13 cellular contexts compared by ENCODE assay signal in the genomic region with DNA sequence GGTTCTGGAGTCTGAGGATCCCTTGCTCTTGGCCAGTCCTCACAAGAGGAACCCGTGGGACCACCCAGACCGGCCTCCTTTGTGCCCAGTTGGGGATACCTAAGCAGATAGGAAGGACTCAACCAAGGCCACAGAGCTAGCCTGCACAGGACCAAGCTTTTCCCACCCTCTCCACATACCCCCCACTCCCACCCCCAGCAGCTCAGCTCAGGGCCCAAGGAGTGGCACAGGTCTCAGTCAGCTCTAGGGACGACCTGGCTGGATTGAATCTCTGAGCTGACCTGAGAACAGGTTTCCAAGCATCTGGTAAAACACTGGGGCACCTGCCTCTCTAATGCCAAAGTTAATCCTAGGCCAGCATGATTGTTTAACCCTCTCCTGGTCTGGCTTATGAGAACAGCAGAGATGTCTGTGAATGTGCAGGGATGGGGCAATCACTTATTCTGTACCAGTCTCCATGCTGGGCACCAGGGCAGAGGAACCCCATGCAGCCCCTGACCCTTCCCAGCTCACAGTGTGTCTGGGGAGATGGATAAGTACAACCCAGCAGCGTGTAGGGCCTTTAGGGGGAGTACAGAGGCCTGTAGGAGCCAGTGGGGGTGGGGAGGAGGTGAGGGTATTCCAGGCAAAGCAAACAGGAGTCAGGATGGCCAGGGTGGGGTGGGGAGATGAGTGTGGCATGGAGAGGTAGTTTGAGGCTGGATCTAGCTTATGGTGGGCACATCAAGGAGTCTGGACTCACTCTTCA. TPM values are rescaled to one million over a fixed set of nuclear protein-coding genes. Genes with fewer than 3 reads are reported as not detected.
DNase-seq lines count a peak whose midpoint lies in the region; TF ChIP-seq lines count a peak whose summit lies in the region.
"Had no signal": no experiment of that assay in that cellular context is flagged by ENCODE, and none has a peak within 500 bp of the region (broad histone marks: within the 10 kb centered on the region; RNA-seq: fewer than 3 reads in every experiment).

No MANE protein-coding gene starts in this region.

- no peak for TF ChIP-seq CTCF in hepatocyte (IDR thresholded peaks at IDR 0.05; ENCODE audit: poor library complexity)
- TF ChIP-seq CTCF in right atrium auricular region (IDR thresholded peaks at IDR 0.05) = no peak
- TF ChIP-seq CTCF in transverse colon (IDR thresholded peaks at IDR 0.05) = no peak

- H3K36me3 ChIP-seq in hepatocyte (replicated peaks; ENCODE audit: insufficient read depth, low read depth) (no peaks in the 10 kb centered on the region), right atrium auricular region (no peaks in the 10 kb centered on the region), transverse colon (no peaks in the 10 kb centered on the region)

- H4K20me1 ChIP-seq in hepatocyte (ENCODE audit: insufficient read depth, poor library complexity, severe bottlenecking) = no peaks in the 10 kb centered on the region

- TF ChIP-seq EP300 in transverse colon (IDR thresholded peaks at IDR 0.05; ENCODE audit: low read depth) = no peak

- H3K9me3 ChIP-seq in hepatocyte (ENCODE audit: low read depth) (peaks cover 9% of the 10 kb centered on the region), right atrium auricular region (no peaks in the 10 kb centered on the region), transverse colon (peaks cover 0 to 4% of the 10 kb centered on the region in 2 donors)

- peak overlapping the region; percentile 98 for H3K4me2 ChIP-seq in hepatocyte

- peaks cover 4% of the 10 kb centered on the region for H3K4me1 ChIP-seq in hepatocyte (ENCODE audit: insufficient read depth)
- peaks cover 0 to 16% of the 10 kb centered on the region in 2 donors for H3K4me1 ChIP-seq in right atrium auricular region
- H3K4me1 ChIP-seq in transverse colon = peaks cover 5 to 22% (median 20%) of the 10 kb centered on the region in 4 donors
- H3K4me1 ChIP-seq: parathyroid adenoma had no signal

- H3K27me3 ChIP-seq in hepatocyte (peaks cover 4% of the 10 kb centered on the region), right atrium auricular region (no peaks in the 10 kb centered on the region), transverse colon (peaks cover 24% of the 10 kb centered on the region)

- no peak overlapping the region for H2AFZ ChIP-seq in hepatocyte
- H2AFZ ChIP-seq: parathyroid adenoma had no signal

- in situ Hi-C loops in transverse colon (cut with MboI; ENCODE audit: low pct_ligation_motif_present in 1 of 4, low pct_unique_long_range_greater_than_20kb in 1 of 4, low sequenced_read_pairs in 3 of 4) = loop anchor here in 2 of 4 donors (10.0 to 25.0 kb wide), 2 partner anchors 185 to 188 kb away; no protein-coding TSS in a partner anchor

- no peaks in the 10 kb centered on the region for H3K79me2 ChIP-seq in hepatocyte
- H3K79me2 ChIP-seq: parathyroid adenoma had no signal

- TF ChIP-seq POLR2A in transverse colon (IDR thresholded peaks at IDR 0.05) = no peak

- intact Hi-C loops in posterior vena cava (cut with DNase I) (no loop called here), transverse colon (cut with DNase I; ENCODE audit: low total_unique reads) (no loop called here)

- H3K27ac ChIP-seq in hepatocyte (peak overlapping the region; percentile 80), right atrium auricular region (no peak overlapping the region), transverse colon (no peak overlapping the region)
- H3K27ac ChIP-seq: C4-2B, parathyroid adenoma had no signal

- DNase-seq in DMS 273 (lab: John Stamatoyannopoulos, UW; ENCODE audit: unreplicated experiment) (peak; percentile 84), NCI-H524 (lab: John Stamatoyannopoulos, UW) (peak; percentile 91), hepatocyte (ENCODE audit: low spot score) (no peak), posterior vena cava (ENCODE audit: low spot score) (peak; percentile 22), NCI-H2107 (lab: John Stamatoyannopoulos, UW) (no peak), right atrium auricular region (ENCODE audit: low spot score) (no peak), transverse colon (no peak)
- DNase-seq: GDM1, substantia nigra had no signal

- WGBS in hepatocyte (ENCODE audit: low lambda C conversion rate, missing lambda C conversion rate) = 54% methylated on average over 4 of the region's 4 CpGs
- 59 to 100% methylated on average over 1 to 4 of the region's 4 CpGs for WGBS in transverse colon (ENCODE audit: low coverage in 1 of 2), 2 donors

- H3K4me3 ChIP-seq in hepatocyte = no peak overlapping the region
- no peak overlapping the region for H3K4me3 ChIP-seq in right atrium auricular region
- no peak overlapping the region for H3K4me3 ChIP-seq in transverse colon

- no peaks in the 10 kb centered on the region for H3K9me2 ChIP-seq in hepatocyte (replicated peaks; ENCODE audit: insufficient read depth)

RNA-seq across cellular contexts. Expression of a gene that starts 0.6 kb away (rescaled TPM):
- total RNA-seq in hepatocyte (31.9 and 39.9 TPM in 2 replicates), posterior vena cava (not detected), right atrium auricular region (not detected), transverse colon (10 to 100 TPM; 10.6 to 37.2 (median 20.0) TPM)
- polyA plus RNA-seq in hepatocyte = 96.5 and 97.3 TPM in 2 replicates
- total RNA-seq: lung microvascular endothelial cell, OCI-LY7 had no signal

RNA-seq across cellular contexts. Expression of a gene that starts 21.6 kb away (rescaled TPM):
- 713 and 736 TPM in 2 replicates for total RNA-seq in hepatocyte
- polyA plus RNA-seq in hepatocyte = 664 and 833 TPM in 2 replicates
- under 1 TPM in 1 of 2 donors, not detected in 1; 0.65 TPM for total RNA-seq in posterior vena cava
- total RNA-seq in right atrium auricular region = not detected
- under 1 TPM in 1 of 4 donors, not detected in 3; 0.96 TPM for total RNA-seq in transverse colon
- total RNA-seq: lung microvascular endothelial cell, OCI-LY7 had no signal

RNA-seq across cellular contexts. Expression of a gene that starts 55.6 kb away (rescaled TPM):
- 30.8 and 47.0 TPM in 2 replicates for total RNA-seq in hepatocyte
- polyA plus RNA-seq in hepatocyte = 44.6 and 55.2 TPM in 2 replicates
- total RNA-seq in posterior vena cava = 1 to 10 TPM; 6.7 to 8.1 TPM
- 1 to 10 TPM; 1.5 to 2.7 TPM for total RNA-seq in right atrium auricular region
- total RNA-seq in transverse colon = 1 to 10 TPM; 2.1 to 9.0 (median 3.8) TPM
- total RNA-seq: OCI-LY7 had no signal

Comparison
In these comparisons a context has a peak if more than half of its experiments do, and no peak if none do; other contexts are left out.
1. DNase-seq: peak in DMS 273 (single experiment), NCI-H524 (2 of 2) and posterior vena cava (single experiment); none in hepatocyte (single experiment), NCI-H2107 (single experiment), right atrium auricular region (single experiment) and transverse colon (single experiment).
2. RNA of a gene that starts 0.6 kb away (total RNA-seq): 31.9 to 39.9 TPM in hepatocyte and 10.6 to 37.2 TPM in transverse colon; not detected in posterior vena cava and not detected in right atrium auricular region; every median in the first group is over 10 times any median in the second.
3. RNA of a gene that starts 21.6 kb away (total RNA-seq): 713 to 736 TPM in hepatocyte; 0.65 TPM in posterior vena cava, not detected in right atrium auricular region and 0.96 TPM in transverse colon; every median in the first group is over 100 times any median in the second.